ENCODE assay signal across 8 cellular contexts in the genomic region with DNA sequence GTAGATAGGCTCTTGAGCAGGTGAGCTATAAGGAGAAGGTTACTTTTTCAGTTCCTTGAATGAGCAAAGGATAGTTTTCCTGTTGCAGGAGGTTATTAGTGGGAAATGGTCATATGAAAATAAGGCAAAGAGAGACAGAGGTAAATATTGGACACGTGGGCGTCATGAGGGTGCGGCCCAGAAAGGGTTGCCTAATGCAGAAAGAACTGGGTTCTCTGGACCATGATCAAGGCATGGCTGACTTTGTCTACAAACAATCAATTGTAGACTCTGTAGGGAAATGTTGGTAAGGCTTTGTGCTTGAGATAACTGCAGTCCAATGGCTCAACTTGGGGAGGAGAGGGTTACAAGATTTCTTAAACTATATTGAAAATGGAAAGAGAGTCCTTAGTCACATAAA.
"Had no signal": no experiment of that assay in that cellular context is flagged by ENCODE, and none has a peak within 500 bp of the region (broad histone marks: within the 10 kb centered on the region; RNA-seq: fewer than 3 reads in every experiment).

No MANE protein-coding gene starts in this region.

- ATAC-seq: GM12878 had no signal

- H3K4me3 ChIP-seq: GM12878 had no signal

- DNase-seq: GDM1, GF-D8 had no signal

- FAIRE-seq: G401.6, GM12878, GM12891, GM12892, GM18507, GM19239 had no signal
